ENCODE assay signal across 9 cellular contexts in genomic region chr12:46369474-46370379, GRCh38. TPM values are rescaled to one million over a fixed set of nuclear protein-coding genes. Genes with fewer than 3 reads are reported as not detected.
DNase-seq lines count a peak whose midpoint lies in the region; ATAC-seq, FAIRE-seq and TF ChIP-seq lines count a peak whose summit lies in the region.
"Had no signal": no experiment of that assay in that cellular context is flagged by ENCODE, and none has a peak within 500 bp of the region (broad histone marks: within the 10 kb centered on the region; RNA-seq: fewer than 3 reads in every experiment).

No MANE protein-coding gene starts in this region.

- H3K9ac ChIP-seq in keratinocyte (ENCODE audit: control insufficient read depth, extremely low read depth, insufficient read depth, low read length) (peak overlapping the region; percentile 93), stomach smooth muscle (ENCODE audit: low read length in 2 of 2) (peak overlapping the region; percentile 38 to 80)

- dilution Hi-C loops in keratinocyte (cut with MboI; ENCODE audit: extremely low pct_ligation_motif_present, low sequenced_read_pairs) = no loop called here

- peaks cover 24% of the 10 kb centered on the region for H3K36me3 Mint-ChIP-seq in activated naive CD8-positive, alpha-beta T cell

- FAIRE-seq in keratinocyte (lab: Jason Lieb, UNC) = peak; percentile 20
- FAIRE-seq: A204.1 had no signal

- peak overlapping the region; percentile 90 for H3K4me2 ChIP-seq in keratinocyte (ENCODE audit: control insufficient read depth, extremely low read depth, insufficient read depth, low read depth, low read length)

- H3K27me3 Mint-ChIP-seq in activated naive CD8-positive, alpha-beta T cell = no peaks in the 10 kb centered on the region

- H3K4me1 ChIP-seq in keratinocyte (ENCODE audit: control insufficient read depth, extremely low read depth, insufficient read depth, low read length) = peaks cover 58% of the 10 kb centered on the region
- H3K4me1 ChIP-seq in stomach smooth muscle (ENCODE audit: control insufficient read depth, insufficient read depth, low read length) = peaks cover 46% of the 10 kb centered on the region

- no peak for TF ChIP-seq CTCF in keratinocyte (optimal IDR thresholded peaks at IDR 0.05 in 1 of 3, IDR thresholded peaks at IDR 0.05 in 1 of 3, conservative IDR thresholded peaks at IDR 0.05 in 1 of 3; ENCODE audit: extremely low read depth in 1 of 3, insufficient read depth in 2 of 3, low read length in 3 of 3)

- peak overlapping the region; percentile 98 for H3K4me3 Mint-ChIP-seq in activated naive CD8-positive, alpha-beta T cell

- no peak for ATAC-seq in GM19463 (IDR thresholded peaks at IDR 0.05; ENCODE audit: unreplicated experiment)

- peak; percentile 42 for DNase-seq in DMS53 (lab: John Stamatoyannopoulos, UW)
- DNase-seq in DMS53 treated with DMSO at 0.1 percent for 48 hours (lab: John Stamatoyannopoulos, UW; ENCODE audit: unreplicated experiment) = no peak
- peak; percentile 17 for DNase-seq in keratinocyte (ENCODE audit: low read depth, low spot score)
- DNase-seq in cerebellar nuclear complex (lab: John Stamatoyannopoulos, UW) = no peak
- no peak for DNase-seq in SHP77 treated with DMSO at 0.1 percent for 48 hours (lab: John Stamatoyannopoulos, UW)

- H3K36me3 ChIP-seq in keratinocyte (ENCODE audit: control insufficient read depth in 2 of 2, extremely low read depth in 1 of 2, insufficient read depth in 2 of 2, low read length in 2 of 2) (peaks cover 25 to 58% of the 10 kb centered on the region in 2 experiments), stomach smooth muscle (ENCODE audit: control insufficient read depth in 2 of 2, insufficient read depth in 2 of 2, low read length in 2 of 2) (peaks cover 32 to 55% of the 10 kb centered on the region in 2 donors)

- H2AFZ ChIP-seq in keratinocyte (ENCODE audit: control insufficient read depth, low read length) = no peak overlapping the region

- peak overlapping the region; percentile 95 for H3K27ac ChIP-seq in keratinocyte (ENCODE audit: control insufficient read depth, insufficient read depth, low read length)
- no peak overlapping the region for H3K27ac ChIP-seq in stomach smooth muscle (ENCODE audit: low read length)

- peak overlapping the region; percentile 99 for H3K27ac Mint-ChIP-seq in activated naive CD8-positive, alpha-beta T cell

- peak overlapping the region; percentile 70 to 100 (median 100) for H3K4me3 ChIP-seq in keratinocyte (ENCODE audit: control insufficient read depth in 2 of 3, extremely low read depth in 1 of 3, insufficient read depth in 2 of 3, low read depth in 1 of 3, low read length in 3 of 3)
- H3K4me3 ChIP-seq in stomach smooth muscle (ENCODE audit: low read length in 2 of 2) = peak overlapping the region; percentile 94 to 99

- no peaks in the 10 kb centered on the region for H3K9me3 Mint-ChIP-seq in activated naive CD8-positive, alpha-beta T cell (ENCODE audit: low read depth)

- no peaks in the 10 kb centered on the region for H3K9me1 ChIP-seq in keratinocyte (ENCODE audit: control insufficient read depth, extremely low read depth, insufficient read depth, low read length)

- peaks cover 42% of the 10 kb centered on the region for H4K20me1 ChIP-seq in keratinocyte (ENCODE audit: control insufficient read depth, extremely low read depth, insufficient read depth, low read length)

- H3K4me1 Mint-ChIP-seq in activated naive CD8-positive, alpha-beta T cell (ENCODE audit: low read depth) = peaks cover 74% of the 10 kb centered on the region

- H3K9me3 ChIP-seq in keratinocyte (ENCODE audit: control insufficient read depth, low read depth, low read length) (no peaks in the 10 kb centered on the region), stomach smooth muscle (ENCODE audit: control insufficient read depth in 2 of 2, low read length in 2 of 2) (no peaks in the 10 kb centered on the region)

- no peaks in the 10 kb centered on the region for H3K27me3 ChIP-seq in keratinocyte (ENCODE audit: control insufficient read depth, extremely low read depth, insufficient read depth, low read length)
- H3K27me3 ChIP-seq in stomach smooth muscle (ENCODE audit: control insufficient read depth in 1 of 2, insufficient read depth in 2 of 2, low read length in 2 of 2) = no peaks in the 10 kb centered on the region

- peaks cover 60% of the 10 kb centered on the region for H3K79me2 ChIP-seq in keratinocyte (ENCODE audit: control insufficient read depth, insufficient read depth, low read length)

RNA-seq across cellular contexts. Expression of gene SLC38A2, which starts 2.8 kb away (rescaled TPM):
- polyA plus RNA-seq in keratinocyte = 213 to 577 TPM (median 375 TPM) in 3 replicates
- 528 TPM for polyA plus RNA-seq in keratinocyte (2011; ENCODE audit: low read depth)
- 64.1 and 143 TPM in 2 replicates for polyA plus RNA-seq in keratinocyte (2011; cell fraction: cytosol; rRNA removed)
- 720 and 1,040 TPM in 2 replicates for polyA plus RNA-seq in keratinocyte (2011; cell fraction: nucleus; rRNA removed)
- polyA plus RNA-seq in keratinocyte (2012; ENCODE audit: low replicate concordance) = 229 and 376 TPM in 2 replicates
- polyA minus RNA-seq in keratinocyte = 238 to 790 TPM (median 512 TPM) in 3 replicates
- polyA minus RNA-seq in keratinocyte (2011; cell fraction: cytosol; rRNA and poly(A)+ RNA removed) = 139 TPM
- 1,093 and 1,815 TPM in 2 replicates for polyA minus RNA-seq in keratinocyte (2011; cell fraction: nucleus; rRNA and poly(A)+ RNA removed)

Comparison
In these comparisons a context has a peak if more than half of its experiments do, and no peak if none do; other contexts are left out.
1. DNase-seq: peak in DMS53 (single experiment) and keratinocyte (single experiment); none in DMS53 treated with DMSO at 0.1 percent for 48 hours (single experiment), cerebellar nuclear complex (0 of 2) and SHP77 treated with DMSO at 0.1 percent for 48 hours (single experiment).